Comparison of ENCODE assay signal across 1 cellular context in the genomic region with DNA sequence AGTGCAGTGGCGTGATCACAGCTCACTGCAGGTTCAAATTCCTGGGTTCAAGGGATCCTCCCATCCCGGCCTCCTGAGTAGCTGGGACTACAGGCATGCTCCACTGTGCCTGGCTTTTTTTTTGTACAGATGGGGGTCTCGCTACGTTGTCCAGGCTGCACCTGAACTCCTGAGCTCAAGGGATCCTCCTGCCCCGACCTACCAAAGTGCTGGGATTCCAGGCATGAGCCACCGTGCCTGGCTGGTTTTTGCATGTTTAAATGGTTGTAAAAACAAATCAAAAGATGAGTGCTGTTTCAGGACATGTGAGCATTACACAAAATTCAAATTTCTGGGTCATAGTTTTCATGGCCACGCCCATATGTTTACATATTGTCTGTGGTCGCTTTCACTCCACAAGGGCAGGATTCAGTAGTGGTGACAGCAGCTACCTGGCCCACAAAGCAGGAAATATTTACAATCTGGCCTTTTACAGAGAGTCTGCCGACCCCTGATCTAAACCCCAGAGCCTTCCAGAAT.
TF ChIP-seq lines count a peak whose summit lies in the region.

No MANE protein-coding gene starts in this region.

TF ChIP-seq in HEK293, 187 proteins besides CTCF, POLR2A, EP300 and RAD21 (continued from another document):
- TF ChIP-seq, protein P1, sequence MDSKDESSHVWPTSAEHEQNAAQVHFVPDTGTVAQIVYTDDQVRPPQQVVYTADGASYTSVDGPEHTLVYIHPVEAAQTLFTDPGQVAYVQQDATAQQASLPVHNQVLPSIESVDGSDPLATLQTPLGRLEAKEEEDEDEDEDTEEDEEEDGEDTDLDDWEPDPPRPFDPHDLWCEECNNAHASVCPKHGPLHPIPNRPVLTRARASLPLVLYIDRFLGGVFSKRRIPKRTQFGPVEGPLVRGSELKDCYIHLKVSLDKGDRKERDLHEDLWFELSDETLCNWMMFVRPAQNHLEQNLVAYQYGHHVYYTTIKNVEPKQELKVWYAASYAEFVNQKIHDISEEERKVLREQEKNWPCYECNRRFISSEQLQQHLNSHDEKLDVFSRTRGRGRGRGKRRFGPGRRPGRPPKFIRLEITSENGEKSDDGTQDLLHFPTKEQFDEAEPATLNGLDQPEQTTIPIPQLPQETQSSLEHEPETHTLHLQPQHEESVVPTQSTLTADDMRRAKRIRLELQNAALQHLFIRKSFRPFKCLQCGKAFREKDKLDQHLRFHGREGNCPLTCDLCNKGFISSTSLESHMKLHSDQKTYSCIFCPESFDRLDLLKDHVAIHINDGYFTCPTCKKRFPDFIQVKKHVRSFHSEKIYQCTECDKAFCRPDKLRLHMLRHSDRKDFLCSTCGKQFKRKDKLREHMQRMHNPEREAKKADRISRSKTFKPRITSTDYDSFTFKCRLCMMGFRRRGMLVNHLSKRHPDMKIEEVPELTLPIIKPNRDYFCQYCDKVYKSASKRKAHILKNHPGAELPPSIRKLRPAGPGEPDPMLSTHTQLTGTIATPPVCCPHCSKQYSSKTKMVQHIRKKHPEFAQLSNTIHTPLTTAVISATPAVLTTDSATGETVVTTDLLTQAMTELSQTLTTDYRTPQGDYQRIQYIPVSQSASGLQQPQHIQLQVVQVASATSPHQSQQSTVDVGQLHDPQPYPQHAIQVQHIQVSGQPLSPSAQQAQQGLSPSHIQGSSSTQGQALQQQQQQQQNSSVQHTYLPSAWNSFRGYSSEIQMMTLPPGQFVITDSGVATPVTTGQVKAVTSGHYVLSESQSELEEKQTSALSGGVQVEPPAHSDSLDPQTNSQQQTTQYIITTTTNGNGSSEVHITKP (tag by site-specific recombination; IDR thresholded peaks at IDR 0.05), result no peak
- no peak for TF ChIP-seq ZNF521 (tag by site-specific recombination; IDR thresholded peaks at IDR 0.05)
- no peak for TF ChIP-seq EGR2 (tag by site-specific recombination; IDR thresholded peaks at IDR 0.05; ENCODE audit: low read depth)
- no peak for TF ChIP-seq ZNF302 (tag by site-specific recombination; IDR thresholded peaks at IDR 0.05; ENCODE audit: low read depth)
- TF ChIP-seq, protein P2, sequence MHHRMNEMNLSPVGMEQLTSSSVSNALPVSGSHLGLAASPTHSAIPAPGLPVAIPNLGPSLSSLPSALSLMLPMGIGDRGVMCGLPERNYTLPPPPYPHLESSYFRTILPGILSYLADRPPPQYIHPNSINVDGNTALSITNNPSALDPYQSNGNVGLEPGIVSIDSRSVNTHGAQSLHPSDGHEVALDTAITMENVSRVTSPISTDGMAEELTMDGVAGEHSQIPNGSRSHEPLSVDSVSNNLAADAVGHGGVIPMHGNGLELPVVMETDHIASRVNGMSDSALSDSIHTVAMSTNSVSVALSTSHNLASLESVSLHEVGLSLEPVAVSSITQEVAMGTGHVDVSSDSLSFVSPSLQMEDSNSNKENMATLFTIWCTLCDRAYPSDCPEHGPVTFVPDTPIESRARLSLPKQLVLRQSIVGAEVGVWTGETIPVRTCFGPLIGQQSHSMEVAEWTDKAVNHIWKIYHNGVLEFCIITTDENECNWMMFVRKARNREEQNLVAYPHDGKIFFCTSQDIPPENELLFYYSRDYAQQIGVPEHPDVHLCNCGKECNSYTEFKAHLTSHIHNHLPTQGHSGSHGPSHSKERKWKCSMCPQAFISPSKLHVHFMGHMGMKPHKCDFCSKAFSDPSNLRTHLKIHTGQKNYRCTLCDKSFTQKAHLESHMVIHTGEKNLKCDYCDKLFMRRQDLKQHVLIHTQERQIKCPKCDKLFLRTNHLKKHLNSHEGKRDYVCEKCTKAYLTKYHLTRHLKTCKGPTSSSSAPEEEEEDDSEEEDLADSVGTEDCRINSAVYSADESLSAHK (tag by site-specific recombination; IDR thresholded peaks at IDR 0.05), result no peak
- no peak for TF ChIP-seq ZNF777 (tag by site-specific recombination; IDR thresholded peaks at IDR 0.05; ENCODE audit: borderline replicate concordance)
- TF ChIP-seq, protein P3, sequence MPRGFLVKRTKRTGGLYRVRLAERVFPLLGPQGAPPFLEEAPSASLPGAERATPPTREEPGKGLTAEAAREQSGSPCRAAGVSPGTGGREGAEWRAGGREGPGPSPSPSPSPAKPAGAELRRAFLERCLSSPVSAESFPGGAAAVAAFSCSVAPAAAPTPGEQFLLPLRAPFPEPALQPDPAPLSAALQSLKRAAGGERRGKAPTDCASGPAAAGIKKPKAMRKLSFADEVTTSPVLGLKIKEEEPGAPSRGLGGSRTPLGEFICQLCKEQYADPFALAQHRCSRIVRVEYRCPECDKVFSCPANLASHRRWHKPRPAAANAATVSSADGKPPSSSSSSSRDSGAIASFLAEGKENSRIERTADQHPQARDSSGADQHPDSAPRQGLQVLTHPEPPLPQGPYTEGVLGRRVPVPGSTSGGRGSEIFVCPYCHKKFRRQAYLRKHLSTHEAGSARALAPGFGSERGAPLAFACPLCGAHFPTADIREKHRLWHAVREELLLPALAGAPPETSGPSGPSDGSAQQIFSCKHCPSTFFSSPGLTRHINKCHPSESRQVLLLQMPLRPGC (tag by site-specific recombination; IDR thresholded peaks at IDR 0.05), result no peak
- TF ChIP-seq ZNF121 (tag by site-specific recombination; IDR thresholded peaks at IDR 0.05), result peak; percentile 66; the same call in 1 of the 2 replicates
- no peak for TF ChIP-seq ZNF416 (tag by site-specific recombination; IDR thresholded peaks at IDR 0.05)
- TF ChIP-seq, protein P4, sequence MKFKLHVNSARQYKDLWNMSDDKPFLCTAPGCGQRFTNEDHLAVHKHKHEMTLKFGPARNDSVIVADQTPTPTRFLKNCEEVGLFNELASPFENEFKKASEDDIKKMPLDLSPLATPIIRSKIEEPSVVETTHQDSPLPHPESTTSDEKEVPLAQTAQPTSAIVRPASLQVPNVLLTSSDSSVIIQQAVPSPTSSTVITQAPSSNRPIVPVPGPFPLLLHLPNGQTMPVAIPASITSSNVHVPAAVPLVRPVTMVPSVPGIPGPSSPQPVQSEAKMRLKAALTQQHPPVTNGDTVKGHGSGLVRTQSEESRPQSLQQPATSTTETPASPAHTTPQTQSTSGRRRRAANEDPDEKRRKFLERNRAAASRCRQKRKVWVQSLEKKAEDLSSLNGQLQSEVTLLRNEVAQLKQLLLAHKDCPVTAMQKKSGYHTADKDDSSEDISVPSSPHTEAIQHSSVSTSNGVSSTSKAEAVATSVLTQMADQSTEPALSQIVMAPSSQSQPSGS (tag by site-specific recombination; IDR thresholded peaks at IDR 0.05; ENCODE audit: low read depth), result no peak
- peak; percentile 78; the same call in 1 of the 2 replicates for TF ChIP-seq ZNF266 (tag by site-specific recombination; IDR thresholded peaks at IDR 0.05; ENCODE audit: low read depth)
- no peak for TF ChIP-seq TCF7L2 (IDR thresholded peaks at IDR 0.05; ENCODE audit: borderline replicate concordance, low read depth, low read length)
